19 cellular contexts compared by ENCODE assay signal in genomic region chr17:67311551-67311950, GRCh38.
"Had no signal": no experiment of that assay in that cellular context is flagged by ENCODE, and none has a peak within 500 bp of the region (broad histone marks: within the 10 kb centered on the region; RNA-seq: fewer than 3 reads in every experiment).

No MANE protein-coding gene starts in this region.

- H3K9me3 ChIP-seq: adrenal gland, prostate gland, right lobe of liver, tibial nerve had no signal

- H3K36me3 ChIP-seq: adrenal gland, prostate gland, right lobe of liver, tibial nerve had no signal

- H3K79me2 ChIP-seq: hepatocyte had no signal

- H3K4me1 ChIP-seq: prostate gland, right lobe of liver had no signal

- H3K27me3 Mint-ChIP-seq: activated B cell treated with CpG ODN at 0.5 μM for 24 hours had no signal

- H3K9me3 Mint-ChIP-seq: activated B cell treated with CpG ODN at 0.5 μM for 24 hours; activated naive CD4-positive, alpha-beta T cell treated with anti-CD3 and anti-CD28 coated beads, Interleukin-2, amount 10 ng/mL, durations not matched to agents 7 days and 5 days; activated T-helper 2 cell treated with anti-CD3 and anti-CD28 coated beads, Interferon-gamma antibody, Interleukin-2, Interleukin-4, amounts not matched to agents 10 μg/mL and 5 μg/mL and 100 μg/mL, durations not matched to agents 14 hours and 24 hours and 36 hours; stimulated activated memory B cell treated with anti-CD40 and anti-IgM and Interleukin-4, amounts not matched to agents 10 μg/mL and 1 μg/mL and 100 μg/mL, for 72 hours had no signal

- H3K27ac ChIP-seq: coronary artery, hepatocyte, prostate gland, right lobe of liver, tibial nerve had no signal

- H2AFZ ChIP-seq: hepatocyte had no signal

- H3K4me2 ChIP-seq: hepatocyte had no signal

- H3K27me3 ChIP-seq: adrenal gland, hepatocyte, right lobe of liver, tibial nerve had no signal

- H3K27ac Mint-ChIP-seq: activated B cell treated with CpG ODN at 0.5 μM for 24 hours; activated naive CD4-positive, alpha-beta T cell treated with anti-CD3 and anti-CD28 coated beads, Interleukin-2, amount 10 ng/mL, durations not matched to agents 7 days and 5 days; activated T-helper 2 cell treated with anti-CD3 and anti-CD28 coated beads, Interferon-gamma antibody, Interleukin-2, Interleukin-4, amounts not matched to agents 10 μg/mL and 5 μg/mL and 100 μg/mL, durations not matched to agents 14 hours and 24 hours and 36 hours; naive thymus-derived CD4-positive, alpha-beta T cell; stimulated activated memory B cell treated with anti-CD40 and anti-IgM and Interleukin-4, amounts not matched to agents 10 μg/mL and 1 μg/mL and 100 μg/mL, for 72 hours had no signal

- ATAC-seq: stimulated activated memory B cell treated with anti-CD40 and anti-IgM and Interleukin-4, amounts not matched to agents 10 μg/mL and 1 μg/mL and 100 μg/mL, for 72 hours had no signal

- H3K36me3 Mint-ChIP-seq: activated naive CD4-positive, alpha-beta T cell treated with anti-CD3 and anti-CD28 coated beads, Interleukin-2, amount 10 ng/mL, durations not matched to agents 7 days and 5 days; naive thymus-derived CD4-positive, alpha-beta T cell; stimulated activated memory B cell treated with anti-CD40 and anti-IgM and Interleukin-4, amounts not matched to agents 10 μg/mL and 1 μg/mL and 100 μg/mL, for 72 hours had no signal

- H3K4me1 Mint-ChIP-seq: activated naive CD4-positive, alpha-beta T cell treated with anti-CD3 and anti-CD28 coated beads, Interleukin-2, amount 10 ng/mL, durations not matched to agents 7 days and 5 days; naive thymus-derived CD4-positive, alpha-beta T cell; stimulated activated memory B cell treated with anti-CD40 and anti-IgM and Interleukin-4, amounts not matched to agents 10 μg/mL and 1 μg/mL and 100 μg/mL, for 72 hours had no signal

- H3K4me3 Mint-ChIP-seq: activated B cell treated with CpG ODN at 0.5 μM for 24 hours; activated naive CD4-positive, alpha-beta T cell treated with anti-CD3 and anti-CD28 coated beads, Interleukin-2, amount 10 ng/mL, durations not matched to agents 7 days and 5 days; naive thymus-derived CD4-positive, alpha-beta T cell; stimulated activated memory B cell treated with anti-CD40 and anti-IgM and Interleukin-4, amounts not matched to agents 10 μg/mL and 1 μg/mL and 100 μg/mL, for 72 hours had no signal

- DNase-seq: activated B cell treated with CpG ODN at 0.5 μM for 24 hours; activated CD4-positive, alpha-beta T cell treated with anti-CD3 and anti-CD28 coated beads, Interleukin-2, amount 50 U/mL, for 1 hour; activated naive CD4-positive, alpha-beta T cell treated with anti-CD3 and anti-CD28 coated beads, Interleukin-2, amount 10 ng/mL, durations not matched to agents 7 days and 5 days; caudate nucleus; effector CD8-positive, alpha-beta T cell; kidney glomerular epithelial cell; mammary epithelial cell; naive thymus-derived CD4-positive, alpha-beta T cell; nucleus accumbens; right lobe of liver; stimulated activated CD4-positive, alpha-beta T cell treated with anti-CD3 and anti-CD28 coated beads, Interleukin-1b, Interleukin-23, amount 100 ng/mL, for 48 hours; T-helper 1 cell had no signal

- H3K4me3 ChIP-seq: adrenal gland, coronary artery, hepatocyte, prostate gland, right lobe of liver, tibial nerve had no signal
